9 cellular contexts compared by ENCODE assay signal in genomic region chr15:74788042-74788715, GRCh38. TPM values are rescaled to one million over a fixed set of nuclear protein-coding genes. Genes with fewer than 3 reads are reported as not detected.
DNase-seq lines count a peak whose midpoint lies in the region; ATAC-seq and TF ChIP-seq lines count a peak whose summit lies in the region.
"Had no signal": no experiment of that assay in that cellular context is flagged by ENCODE, and none has a peak within 500 bp of the region (broad histone marks: within the 10 kb centered on the region; RNA-seq: fewer than 3 reads in every experiment).

No MANE protein-coding gene starts in this region.

- peak overlapping the region; percentile 30 for H3K4me3 Mint-ChIP-seq in osteocyte (ENCODE audit: unreplicated experiment)

- H3K4me3 ChIP-seq in DOHH2 (ENCODE audit: low read length) (peak overlapping the region; percentile 98), MM.1S (ENCODE audit: low read length) (peak overlapping the region; percentile 57), hepatocyte (no peak overlapping the region)

- H3K9ac ChIP-seq in MM.1S (ENCODE audit: low read length), result peak overlapping the region; percentile 89

- H4K20me1 ChIP-seq in DOHH2 (ENCODE audit: control insufficient read depth, insufficient read depth, low read depth, low read length), result peaks cover 18% of the 10 kb centered on the region
- peaks cover 18% of the 10 kb centered on the region for H4K20me1 ChIP-seq in MM.1S (ENCODE audit: insufficient read depth, low read length)
- H4K20me1 ChIP-seq in hepatocyte (ENCODE audit: insufficient read depth, poor library complexity, severe bottlenecking), result peaks cover 88% of the 10 kb centered on the region

- H3K4me1 ChIP-seq in DOHH2 (ENCODE audit: control insufficient read depth, low read length) (peaks cover 96% of the 10 kb centered on the region), MM.1S (ENCODE audit: low read length) (peaks cover 72% of the 10 kb centered on the region), hepatocyte (ENCODE audit: insufficient read depth) (peaks cover 42% of the 10 kb centered on the region)

- H3K4me2 ChIP-seq in DOHH2 (ENCODE audit: low read length) (peak overlapping the region; percentile 100), MM.1S (ENCODE audit: low read depth, low read length) (peak overlapping the region; percentile 99), hepatocyte (no peak overlapping the region)

- H3K9me3 Mint-ChIP-seq in osteocyte (ENCODE audit: unreplicated experiment), result no peaks in the 10 kb centered on the region

- H3K27ac ChIP-seq in DOHH2 (ENCODE audit: low read depth, low read length), result peak overlapping the region; percentile 99
- H3K27ac ChIP-seq in MM.1S (ENCODE audit: low read length), result peak overlapping the region; percentile 95
- peak overlapping the region; percentile 70 for H3K27ac ChIP-seq in cingulate gyrus (ENCODE audit: low read depth, low read length)
- H3K27ac ChIP-seq in hepatocyte, result no peak overlapping the region

- ATAC-seq in GM19351 (IDR thresholded peaks at IDR 0.05; ENCODE audit: unreplicated experiment), result no peak

- H3K9me2 ChIP-seq in DOHH2 (replicated peaks; ENCODE audit: control insufficient read depth, low read length) (no peaks in the 10 kb centered on the region), MM.1S (replicated peaks; ENCODE audit: insufficient read depth, low read length) (no peaks in the 10 kb centered on the region), hepatocyte (replicated peaks; ENCODE audit: insufficient read depth) (no peaks in the 10 kb centered on the region)

- peaks cover 78% of the 10 kb centered on the region for H3K4me1 Mint-ChIP-seq in osteocyte (ENCODE audit: unreplicated experiment)

- H3K36me3 ChIP-seq in DOHH2 (ENCODE audit: control insufficient read depth, low read length) (peaks cover 87% of the 10 kb centered on the region), MM.1S (replicated peaks; ENCODE audit: insufficient read depth, low read length) (no peaks in the 10 kb centered on the region), hepatocyte (replicated peaks; ENCODE audit: insufficient read depth, low read depth) (no peaks in the 10 kb centered on the region)

- H3K27me3 ChIP-seq in DOHH2 (ENCODE audit: control insufficient read depth, low read length) (no peaks in the 10 kb centered on the region), MM.1S (replicated peaks; ENCODE audit: insufficient read depth, low read length) (no peaks in the 10 kb centered on the region), hepatocyte (no peaks in the 10 kb centered on the region)

- H3F3A ChIP-seq in DOHH2 (ENCODE audit: control insufficient read depth, insufficient read depth) (peaks cover 64% of the 10 kb centered on the region), MM.1S (ENCODE audit: insufficient read depth, low read length) (peaks cover 76% of the 10 kb centered on the region)

- H3K79me2 ChIP-seq in DOHH2 (ENCODE audit: control insufficient read depth, low read length), result peaks cover 92% of the 10 kb centered on the region
- peaks cover 93% of the 10 kb centered on the region for H3K79me2 ChIP-seq in MM.1S (ENCODE audit: low read length)
- H3K79me2 ChIP-seq in hepatocyte, result peaks cover 99% of the 10 kb centered on the region

- peak overlapping the region; percentile 85 for H3K27ac Mint-ChIP-seq in osteocyte (ENCODE audit: unreplicated experiment)

- 61% methylated on average over 8 of the region's 8 CpGs for WGBS in hepatocyte (ENCODE audit: low lambda C conversion rate, missing lambda C conversion rate)

- H3K36me3 Mint-ChIP-seq in osteocyte (ENCODE audit: unreplicated experiment), result no peaks in the 10 kb centered on the region

- no peak overlapping the region for H2AFZ ChIP-seq in MM.1S (ENCODE audit: low read length)
- no peak overlapping the region for H2AFZ ChIP-seq in hepatocyte

- TF ChIP-seq CTCF in DOHH2 (IDR thresholded peaks at IDR 0.05; ENCODE audit: low read depth, low read length, poor library complexity, severe bottlenecking) (no peak), MM.1S (IDR thresholded peaks at IDR 0.05; ENCODE audit: low read length) (no peak), osteocyte (IDR thresholded peaks at IDR 0.05) (no peak), hepatocyte (IDR thresholded peaks at IDR 0.05; ENCODE audit: poor library complexity) (no peak)

- no peaks in the 10 kb centered on the region for H3K27me3 Mint-ChIP-seq in osteocyte (ENCODE audit: unreplicated experiment)

- no peaks in the 10 kb centered on the region for H3K9me3 ChIP-seq in DOHH2 (ENCODE audit: control insufficient read depth, insufficient read depth, low read length)
- no peaks in the 10 kb centered on the region for H3K9me3 ChIP-seq in MM.1S (replicated peaks; ENCODE audit: insufficient read depth, low read length)
- no peaks in the 10 kb centered on the region for H3K9me3 ChIP-seq in hepatocyte (ENCODE audit: low read depth)

- no peak for DNase-seq in MM.1S
- no peak for DNase-seq in osteocyte (ENCODE audit: extremely low spot score, unreplicated experiment)
- DNase-seq in hepatocyte (ENCODE audit: low spot score), result no peak
- no peak for DNase-seq in OCI-M2 (lab: John Stamatoyannopoulos, UW; ENCODE audit: unreplicated experiment)
- DNase-seq in cerebellum (ENCODE audit: low spot score), result no peak
- DNase-seq: NCI-H2171 had no signal

RNA-seq across cellular contexts. Expression of gene CSK, which starts 6.3 kb away (rescaled TPM):
- total RNA-seq in osteocyte, result 56.0 and 57.0 TPM in 2 replicates
- total RNA-seq in hepatocyte, result 15.8 and 16.9 TPM in 2 replicates
- polyA plus RNA-seq in hepatocyte, result 19.1 and 21.8 TPM in 2 replicates
- total RNA-seq in cerebellum, result 21.9 TPM

RNA-seq across cellular contexts. Expression of gene LMAN1L, which starts 24.5 kb away (rescaled TPM):
- total RNA-seq in osteocyte (not detected in 2 replicates), hepatocyte (not detected in 2 replicates), cerebellum (0.09 TPM)
- polyA plus RNA-seq in hepatocyte, result not detected in 2 replicates

RNA-seq across cellular contexts. Expression of gene CPLX3, which starts 38.2 kb away (rescaled TPM):
- not detected in 2 replicates for total RNA-seq in osteocyte
- total RNA-seq in hepatocyte, result not detected in 2 replicates
- polyA plus RNA-seq in hepatocyte, result 0.10 TPM in 1 of 2 replicates, not detected in the other
- total RNA-seq in cerebellum, result 1.00 TPM

RNA-seq across cellular contexts. Expression of gene CYP1A2, which starts 39.5 kb away (rescaled TPM):
- total RNA-seq in osteocyte (not detected in 2 replicates), hepatocyte (0.40 TPM in 1 of 2 replicates, not detected in the other), cerebellum (not detected)
- polyA plus RNA-seq in hepatocyte, result 0.17 TPM in 1 of 2 replicates, not detected in the other

RNA-seq across cellular contexts. Expression of gene ULK3, which starts 54.8 kb away (rescaled TPM):
- total RNA-seq in osteocyte, result 30.6 and 32.4 TPM in 2 replicates
- total RNA-seq in hepatocyte, result 37.6 and 40.4 TPM in 2 replicates
- 45.7 and 46.3 TPM in 2 replicates for polyA plus RNA-seq in hepatocyte
- 38.7 TPM for total RNA-seq in cerebellum
